ENCODE assay signal across 8 cellular contexts in genomic region chr4:158856852-158857251, GRCh38.
A peak's percentile ranks its signal among the peaks of the same experiment; 100 is the strongest.
DNase-seq lines count a peak whose midpoint lies in the region; ATAC-seq and TF ChIP-seq lines count a peak whose summit lies in the region.

No MANE protein-coding gene starts in this region.

- peaks cover 3% of the 10 kb centered on the region for H3K4me1 Mint-ChIP-seq in activated B cell treated with CpG ODN at 0.5 μM for 24 hours

- no peak overlapping the region for H3K4me3 ChIP-seq in cardiac muscle cell
- H3K4me3 ChIP-seq in spleen, result no peak overlapping the region

- ATAC-seq in HG02678 (IDR thresholded peaks at IDR 0.05; ENCODE audit: unreplicated experiment), result peak; percentile 57
- ATAC-seq in activated B cell treated with CpG ODN at 0.5 μM for 24 hours (ENCODE audit: low read depth), result peak; percentile 72

- TF ChIP-seq CTCF in GM12872 (IDR thresholded peaks at IDR 0.05; ENCODE audit: insufficient read depth, low read depth, low read length) (peak; percentile 51; the same call in 2 of the 3 replicates), activated B cell treated with CpG ODN at 0.5 μM for 24 hours (IDR thresholded peaks at IDR 0.05) (peak; percentile 66), cardiac muscle cell (IDR thresholded peaks at IDR 0.05; ENCODE audit: low read depth, low read length) (peak; percentile 53), spleen (IDR thresholded peaks at IDR 0.05 in 8 of 11, conservative IDR thresholded peaks at IDR 0.05 in 3 of 11) (peak in 9 of 11 experiments; percentile 16 to 67 (median 54))

- no peak for TF ChIP-seq POLR2A in spleen (IDR thresholded peaks at IDR 0.05)

- no peaks in the 10 kb centered on the region for H3K36me3 Mint-ChIP-seq in activated B cell treated with CpG ODN at 0.5 μM for 24 hours (ENCODE audit: low read depth)

- CTCF ChIA-PET in activated B cell treated with CpG ODN at 0.5 μM for 24 hours (lab: Charles Lee), result interaction anchor here (0.7 to 4.7 kb wide), 15 partner anchors 10 to 350 kb away, joined by 3 to 67 read pairs (median 4); no protein-coding TSS in a partner anchor

- intact Hi-C loops in activated B cell treated with CpG ODN at 0.5 μM for 24 hours (cut with micrococcal nuclease) (loop anchor here (1.0 to 5.0 kb wide), 4 partner anchors 195 to 346 kb away; no protein-coding TSS in a partner anchor), spleen (cut with DNase I; ENCODE audit: low total_unique reads) (loop anchor here (10.0 kb wide), 2 partner anchors 348 to 588 kb away; no protein-coding TSS in a partner anchor)

- H3K9me3 ChIP-seq in cardiac muscle cell (ENCODE audit: low read depth) (no peaks in the 10 kb centered on the region), spleen (no peaks in the 10 kb centered on the region)

- H3K27ac ChIP-seq in cardiac muscle cell, result no peak overlapping the region
- H3K27ac ChIP-seq in spleen, result no peak overlapping the region

- POLR2A ChIA-PET in activated B cell treated with CpG ODN at 0.5 μM for 24 hours (lab: Charles Lee), result interaction anchor here (0.6 kb wide), 1 partner anchor 179 kb away, joined by 4 read pairs; no protein-coding TSS in a partner anchor

- H3K27me3 Mint-ChIP-seq in activated B cell treated with CpG ODN at 0.5 μM for 24 hours, result peaks cover 20% of the 10 kb centered on the region

- peak; percentile 19 for DNase-seq in A172 (ENCODE audit: low spot score)
- peak; percentile 30 for DNase-seq in NCI-H1436 (lab: John Stamatoyannopoulos, UW)
- no peak for DNase-seq in activated B cell treated with CpG ODN at 0.5 μM for 24 hours
- DNase-seq in cardiac muscle cell (ENCODE audit: low read depth in 1 of 2, low spot score in 1 of 2), result peak; percentile 20 to 71
- no peak for DNase-seq in spleen
- DNase-seq in stimulated activated CD4-positive, alpha-beta T cell treated with anti-CD3 and anti-CD28 coated beads, Interleukin-2, amount 100 ng/mL, for 24 hours, result no peak

- H3K4me1 ChIP-seq in cardiac muscle cell (ENCODE audit: low read depth) (no peaks in the 10 kb centered on the region), spleen (no peaks in the 10 kb centered on the region)

- WGBS in spleen, 5 donors, result 53 to 65% (median 56%) methylated on average over 2 of the region's 2 CpGs

- H3K9me3 Mint-ChIP-seq in activated B cell treated with CpG ODN at 0.5 μM for 24 hours, result no peaks in the 10 kb centered on the region

- no peak overlapping the region for H3K4me3 Mint-ChIP-seq in activated B cell treated with CpG ODN at 0.5 μM for 24 hours

- no peaks in the 10 kb centered on the region for H3K27me3 ChIP-seq in cardiac muscle cell
- no peaks in the 10 kb centered on the region for H3K27me3 ChIP-seq in spleen (replicated peaks in 1 of 7)

- H3K36me3 ChIP-seq in cardiac muscle cell (peaks cover 27% of the 10 kb centered on the region), spleen (peaks cover 0 to 37% (median 6%) of the 10 kb centered on the region in 6 donors)

- no peak overlapping the region for H3K27ac Mint-ChIP-seq in activated B cell treated with CpG ODN at 0.5 μM for 24 hours

Comparison
In these comparisons a context has a peak if more than half of its experiments do, and no peak if none do; other contexts are left out.
1. DNase-seq: peak in A172 (single experiment), NCI-H1436 (single experiment) and cardiac muscle cell (2 of 2); none in activated B cell treated with CpG ODN at 0.5 μM for 24 hours (single experiment), spleen (single experiment) and stimulated activated CD4-positive, alpha-beta T cell treated with anti-CD3 and anti-CD28 coated beads, Interleukin-2, amount 100 ng/mL, for 24 hours (0 of 2).
2. Peak in every context shown above with its lines, with median percentiles within 50 percentile points of each other: CTCF ChIP-seq.